Comparison of ENCODE assay signal across 22 cellular contexts in genomic region chr18:35022430-35023001, GRCh38.
"Had no signal": no experiment of that assay in that cellular context is flagged by ENCODE, and none has a peak within 500 bp of the region (broad histone marks: within the 10 kb centered on the region; RNA-seq: fewer than 3 reads in every experiment).

No MANE protein-coding gene starts in this region.

- H3K27ac ChIP-seq: SJSA1, SK-N-MC had no signal

- ATAC-seq: HepG2 had no signal

- H3K36me3 ChIP-seq: MG63, SJSA1 had no signal

- H3K4me3 ChIP-seq: MG63, SJSA1, SK-N-MC had no signal

- H3K9me3 ChIP-seq: MG63, SJSA1 had no signal

- DNase-seq: IMR-90, Karpas-422, KG1, MG63, NCI-H1092, NCI-H1105 treated with DMSO at 0.1 percent for 48 hours, NCI-H1417 treated with DMSO at 0.1 percent for 48 hours, NCI-H146, NCI-H1694 treated with DMSO at 0.1 percent for 48 hours, NCI-H1930, NCI-H2081, NCI-H2107, NCI-H2227 treated with DMSO at 0.1 percent for 48 hours, NCI-H69, NCI-H774, Right ventricle myocardium superior, RPMI8226, SIG-M5, T-helper 1 cell had no signal

- H3K4me1 ChIP-seq: SJSA1 had no signal
